Comparison of ENCODE assay signal across 8 cellular contexts in genomic region chr20:18566892-18567738, GRCh38. TPM values are rescaled to one million over a fixed set of nuclear protein-coding genes. Genes with fewer than 3 reads are reported as not detected.
DNase-seq lines count a peak whose midpoint lies in the region; ATAC-seq and TF ChIP-seq lines count a peak whose summit lies in the region.

SMIM26 (plus strand) TSS chr20:18567432; CDS start chr20:18567479, 47 bp downstream.

- CTCF ChIA-PET in PC-9 (lab: Charles Lee): no interaction called here

- H3K79me2 ChIP-seq in PC-9 (ENCODE audit: low read depth): peaks cover 18% of the 10 kb centered on the region

- H3K9ac ChIP-seq in mucosa of stomach (ENCODE audit: low read length): peak within 1 kb of the TSS; percentile 74

- peak; percentile 87 for TF ChIP-seq POLR2A in erythroblast (IDR thresholded peaks at IDR 0.05; ENCODE audit: low read length)

- BruUV-seq in PC-9 (replicated peaks; lab: Mats Ljungman, UMichigan): TSS peak; percentile 93

- H4K20me1 ChIP-seq in PC-9 (ENCODE audit: insufficient read depth): no peaks in the 10 kb centered on the region

- ATAC-seq in GM21619 (IDR thresholded peaks at IDR 0.05; ENCODE audit: unreplicated experiment): peak; percentile 99

- peaks cover 25% of the 10 kb centered on the region for H3F3A ChIP-seq in PC-9 (ENCODE audit: insufficient read depth, low read depth)

- POLR2A ChIA-PET in PC-9 (lab: Charles Lee; ENCODE audit: unreplicated experiment): interaction anchor here (0.6 to 1.0 kb wide), 5 partner anchors 60 to 944 kb away, joined by 3 to 4 read pairs (median 4); partner anchors contain the start of gene ZNF133

- H3K4me1 ChIP-seq in PC-9 (replicated peaks; ENCODE audit: insufficient read depth) (0 out of 2 replicates have a peak, but pooled peaks cover 7% of the 10 kb centered on the region), mucosa of stomach (ENCODE audit: control insufficient read depth, insufficient read depth, low read length) (no peaks in the 10 kb centered on the region)

- no peak for TF ChIP-seq CTCF in PC-9 (conservative IDR thresholded peaks at IDR 0.05)

- H3K9me3 ChIP-seq in PC-9 (ENCODE audit: insufficient read depth, low read depth) (no peaks in the 10 kb centered on the region), mucosa of stomach (ENCODE audit: control insufficient read depth, low read length) (no peaks in the 10 kb centered on the region)

- peak within 1 kb of the TSS; percentile 74 for H3K27ac ChIP-seq in PC-9

- H3K9me2 ChIP-seq in PC-9 (ENCODE audit: insufficient read depth): no peaks in the 10 kb centered on the region

- peak; percentile 74 for DNase-seq in DMS153 (lab: John Stamatoyannopoulos, UW)
- peak; percentile 89 for DNase-seq in Jurkat, Clone E6-1 (ENCODE audit: low read depth, low spot score)
- peak; percentile 88 to 92 for DNase-seq in PC-9
- DNase-seq in activated T-cell treated with anti-CD3 and anti-CD28 coated beads, Interleukin-2, amount 50 U/mL, for 1 hour: peak; percentile 93
- DNase-seq in erythroblast (lab: John Stamatoyannopoulos, UW): peak; percentile 93 to 94
- DNase-seq in stimulated activated CD8-positive, alpha-beta memory T cell treated with anti-CD3 and anti-CD28 coated beads, Interleukin-7, amount 100 ng/mL, for 1 hour (ENCODE audit: low read depth in 2 of 2): peak; percentile 85 to 90

- intact Hi-C loops in PC-9 (cut with micrococcal nuclease; ENCODE audit: unreplicated experiment): loop anchor here (1.0 to 2.0 kb wide), 2 partner anchors 20 to 60 kb away; partner anchors contain the start of gene SEC23B

- peak within 1 kb of the TSS; percentile 87 for H3K4me3 ChIP-seq in Jurkat, Clone E6-1 (ENCODE audit: low read length)
- H3K4me3 ChIP-seq in PC-9 (peak within 1 kb of the TSS; percentile 81), mucosa of stomach (ENCODE audit: low read length) (peak within 1 kb of the TSS; percentile 66)

- H3K4me2 ChIP-seq in PC-9: peak within 1 kb of the TSS; percentile 98

- peak within 1 kb of the TSS; percentile 89 for H2AFZ ChIP-seq in PC-9

- H3K36me3 ChIP-seq in PC-9 (ENCODE audit: low read depth): peaks cover 6% of the 10 kb centered on the region
- H3K36me3 ChIP-seq in mucosa of stomach (ENCODE audit: control insufficient read depth, insufficient read depth, low read length): no peaks in the 10 kb centered on the region

- no peaks in the 10 kb centered on the region for H3K27me3 ChIP-seq in PC-9 (ENCODE audit: insufficient read depth, low read depth)
- H3K27me3 ChIP-seq in mucosa of stomach (ENCODE audit: control insufficient read depth, insufficient read depth, low read length): no peaks in the 10 kb centered on the region

RNA-seq across cellular contexts. Expression of gene SMIM26, which starts in this region (rescaled TPM):
- polyA plus RNA-seq in Jurkat, Clone E6-1 (2012; ENCODE audit: insufficient read depth, insufficient read length): 122 TPM
- 105 and 114 TPM in 2 replicates for total RNA-seq in PC-9 (2021)

Comparison
In these comparisons a context has a peak if more than half of its experiments do, and no peak if none do; other contexts are left out.
1. Peak in every context shown above with its lines: DNase-seq, ATAC-seq, H3K4me3 ChIP-seq and H3K27ac ChIP-seq.